Comparison of ENCODE assay signal across 20 cellular contexts in the genomic region with DNA sequence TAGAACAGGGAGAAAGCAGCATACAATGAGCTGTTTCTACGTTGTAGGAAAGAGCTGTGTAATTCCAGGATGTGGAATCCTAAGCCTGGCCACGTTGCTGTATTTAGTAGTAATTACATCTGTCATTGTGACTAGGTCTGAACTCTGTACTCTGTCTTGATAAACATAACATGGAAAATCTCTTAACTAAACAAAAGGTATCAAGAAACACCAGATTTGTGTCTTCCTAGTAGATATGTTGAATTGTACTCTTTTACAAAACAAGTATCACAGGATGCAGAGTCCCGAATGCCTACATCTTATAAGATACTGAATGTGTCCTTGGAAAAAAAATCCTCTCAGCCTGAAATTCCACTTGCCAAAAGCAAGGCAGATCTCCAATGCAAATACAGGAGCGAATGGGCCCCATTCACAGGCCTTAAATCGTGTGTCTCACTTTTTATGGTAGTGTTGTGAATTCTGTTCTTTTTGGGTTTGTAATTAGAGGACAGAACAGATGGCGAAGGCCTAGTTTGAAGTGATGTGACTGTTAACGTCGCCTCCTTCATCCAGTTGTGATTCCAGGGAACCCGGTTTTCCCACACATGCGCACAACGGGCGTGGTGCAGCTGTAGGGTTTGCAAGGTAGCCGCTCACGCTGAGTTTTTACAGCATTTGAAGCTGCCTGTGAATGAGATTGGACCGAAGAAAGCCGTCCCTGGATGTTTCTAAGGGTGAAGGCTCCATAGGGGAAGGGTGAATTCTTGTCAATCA.
"Had no signal": no experiment of that assay in that cellular context is flagged by ENCODE, and none has a peak within 500 bp of the region (broad histone marks: within the 10 kb centered on the region; RNA-seq: fewer than 3 reads in every experiment).

No MANE protein-coding gene starts in this region.

- H3K27ac ChIP-seq: foreskin keratinocyte, neutrophil, pancreas, psoas muscle, spleen, stomach had no signal

- DNase-seq: erythroblast; foreskin keratinocyte; left colon; left ventricle myocardium superior; mesenchymal stem cell; naive thymus-derived CD4-positive, alpha-beta T cell; nephron progenitor cell; pancreas; psoas muscle; retina; spleen; stimulated activated CD4-positive, alpha-beta T cell treated with anti-CD3 and anti-CD28 coated beads, Interleukin-2, amount 100 ng/mL, for 24 hours; stimulated activated CD4-positive, alpha-beta T cell treated with anti-CD3 and anti-CD28 coated beads, Interleukin-4, amount 100 ng/mL, for 4 hours; stimulated activated naive CD4-positive, alpha-beta T cell; stomach; substantia nigra; trophoblast cell had no signal

- H3K27ac Mint-ChIP-seq: naive thymus-derived CD4-positive, alpha-beta T cell; nephron progenitor cell had no signal

- H3K27me3 Mint-ChIP-seq: naive thymus-derived CD4-positive, alpha-beta T cell had no signal

- H3K4me1 Mint-ChIP-seq: naive thymus-derived CD4-positive, alpha-beta T cell had no signal

- ATAC-seq: foreskin keratinocyte; left colon; left ventricle myocardium superior; naive thymus-derived CD4-positive, alpha-beta T cell; pancreas; psoas muscle; sciatic nerve had no signal

- H3K36me3 Mint-ChIP-seq: naive thymus-derived CD4-positive, alpha-beta T cell had no signal

- H3K27me3 ChIP-seq: foreskin keratinocyte, neutrophil, pancreas, spleen, stomach had no signal

- H3K4me3 Mint-ChIP-seq: naive thymus-derived CD4-positive, alpha-beta T cell; nephron progenitor cell had no signal

- H3K36me3 ChIP-seq: neutrophil, pancreas, spleen had no signal

- H3K4me1 ChIP-seq: foreskin keratinocyte, pancreas, psoas muscle, spleen had no signal

- H3K4me3 ChIP-seq: lung, pancreas, psoas muscle, spleen, stomach had no signal
